8 cellular contexts compared by ENCODE assay signal in genomic region chr17:7136266-7136877, GRCh38. TPM values are rescaled to one million over a fixed set of nuclear protein-coding genes. Genes with fewer than 3 reads are reported as not detected.
DNase-seq lines count a peak whose midpoint lies in the region; ATAC-seq, FAIRE-seq and TF ChIP-seq lines count a peak whose summit lies in the region.

No MANE protein-coding gene starts in this region.

- TF ChIP-seq EP300 in A549 (IDR thresholded peaks at IDR 0.05): no peak

- H3K27ac Mint-ChIP-seq in activated CD4-positive, alpha-beta memory T cell treated with anti-CD3 and anti-CD28 coated beads, Interleukin-2, amount 10 ng/mL, durations not matched to agents 7 days and 5 days: no peak overlapping the region
- no peak overlapping the region for H3K27ac Mint-ChIP-seq in mesothelial cell of epicardium

- no peaks in the 10 kb centered on the region for H3K9me3 Mint-ChIP-seq in activated CD4-positive, alpha-beta memory T cell treated with anti-CD3 and anti-CD28 coated beads, Interleukin-2, amount 10 ng/mL, durations not matched to agents 7 days and 5 days
- H3K9me3 Mint-ChIP-seq in mesothelial cell of epicardium: no peaks in the 10 kb centered on the region

- H3K4me1 ChIP-seq in A549: peaks cover 4% of the 10 kb centered on the region; the same call in 2 of the 3 replicates

- H3K4me1 Mint-ChIP-seq in activated CD4-positive, alpha-beta memory T cell treated with anti-CD3 and anti-CD28 coated beads, Interleukin-2, amount 10 ng/mL, durations not matched to agents 7 days and 5 days: peaks cover 20% of the 10 kb centered on the region
- peaks cover 33% of the 10 kb centered on the region for H3K4me1 Mint-ChIP-seq in mesothelial cell of epicardium

- H3K4me3 Mint-ChIP-seq in activated CD4-positive, alpha-beta memory T cell treated with anti-CD3 and anti-CD28 coated beads, Interleukin-2, amount 10 ng/mL, durations not matched to agents 7 days and 5 days: no peak overlapping the region
- peak overlapping the region; percentile 30 for H3K4me3 Mint-ChIP-seq in mesothelial cell of epicardium

- peak overlapping the region; percentile 68 for H3K4me2 ChIP-seq in A549

- no peak for TF ChIP-seq POLR2A in A549 (IDR thresholded peaks at IDR 0.05; ENCODE audit: low read length)

- peak; percentile 96 for FAIRE-seq in A549 (lab: Jason Lieb, UNC)

- peaks cover 18% of the 10 kb centered on the region for H3K27me3 Mint-ChIP-seq in activated CD4-positive, alpha-beta memory T cell treated with anti-CD3 and anti-CD28 coated beads, Interleukin-2, amount 10 ng/mL, durations not matched to agents 7 days and 5 days
- peaks cover 9% of the 10 kb centered on the region for H3K27me3 Mint-ChIP-seq in mesothelial cell of epicardium (ENCODE audit: low read depth)

- DNase-seq in A549 (ENCODE audit: low read depth in 1 of 2, low spot score in 1 of 2): peak; percentile 72 to 77
- peak; percentile 36 for DNase-seq in GM19238 (ENCODE audit: insufficient read length, low spot score)
- DNase-seq in NCI-H748 treated with DMSO at 0.1 percent for 48 hours (lab: John Stamatoyannopoulos, UW): peak; percentile 60
- DNase-seq in activated CD4-positive, alpha-beta memory T cell treated with anti-CD3 and anti-CD28 coated beads, Interleukin-2, amount 10 ng/mL, durations not matched to agents 7 days and 5 days: peak; percentile 77
- DNase-seq in effector CD4-positive, alpha-beta T cell: peak; percentile 79
- DNase-seq in mesothelial cell of epicardium (ENCODE audit: low spot score in 2 of 2, unreplicated experiment in 2 of 2): peak; percentile 56 to 80
- peak; percentile 57 to 68 for DNase-seq in stimulated activated CD8-positive, alpha-beta memory T cell treated with anti-CD3 and anti-CD28 coated beads, Interleukin-2, amount 100 ng/mL, for 1 hour (ENCODE audit: low read depth in 2 of 2)

- ATAC-seq in A549 (peak; percentile 60 to 73; a peak in 3 of 6 replicates), GM18858 (IDR thresholded peaks at IDR 0.05; ENCODE audit: unreplicated experiment) (no peak)

- peak overlapping the region; percentile 19 to 73 for H3K27ac ChIP-seq in A549

- 9% methylated on average over 9 of the region's 9 CpGs for WGBS in A549 (ENCODE audit: missing lambda C conversion rate)

- peak overlapping the region; percentile 31 for H3K4me3 ChIP-seq in A549

- TF ChIP-seq CTCF in A549 (IDR thresholded peaks at IDR 0.05) (peak; percentile 99), mesothelial cell of epicardium (IDR thresholded peaks at IDR 0.05; ENCODE audit: unreplicated experiment) (peak; percentile 86)

- POLR2A ChIA-PET in A549 (lab: Yijun Ruan, JAX): interaction anchor here (1.0 to 1.6 kb wide), 2 partner anchors 85 to 101 kb away, joined by 4 to 5 read pairs; partner anchors contain the start of gene SLC16A13
- POLR2A ChIA-PET in activated CD4-positive, alpha-beta memory T cell treated with anti-CD3 and anti-CD28 coated beads, Interleukin-2, amount 10 ng/mL, durations not matched to agents 7 days and 5 days (lab: Charles Lee): interaction anchor here (1.4 kb wide), 1 partner anchor 91 kb away, joined by 10 read pairs; no protein-coding TSS in a partner anchor

- TF ChIP-seq RAD21 in A549 (conservative IDR thresholded peaks at IDR 0.05 in 1 of 2, IDR thresholded peaks at IDR 0.05 in 1 of 2): peak; percentile 99

- no peaks in the 10 kb centered on the region for H3K9me3 ChIP-seq in A549

- CTCF ChIA-PET in A549 (lab: Yijun Ruan, JAX): interaction anchor here (0.5 to 45.7 kb wide), 44 partner anchors 8 to 301 kb away, joined by 3 to 1477 read pairs (median 4); partner anchors contain the start of genes ASGR1, ASGR2, CLEC10A and SLC16A11
- CTCF ChIA-PET in activated CD4-positive, alpha-beta memory T cell treated with anti-CD3 and anti-CD28 coated beads, Interleukin-2, amount 10 ng/mL, durations not matched to agents 7 days and 5 days (lab: Charles Lee): interaction anchor here (0.5 to 10.9 kb wide), 17 partner anchors 10 to 872 kb away, joined by 3 to 290 read pairs (median 4); partner anchors contain the start of genes CLEC10A, SLC16A11 and SLC16A13

- no peaks in the 10 kb centered on the region for H3K36me3 Mint-ChIP-seq in activated CD4-positive, alpha-beta memory T cell treated with anti-CD3 and anti-CD28 coated beads, Interleukin-2, amount 10 ng/mL, durations not matched to agents 7 days and 5 days (ENCODE audit: low read depth)
- no peaks in the 10 kb centered on the region for H3K36me3 Mint-ChIP-seq in mesothelial cell of epicardium

TF ChIP-seq in A549, 52 proteins besides CTCF, POLR2A, EP300 and RAD21:
- peak; percentile 35; the same call in 1 of the 2 replicates for TF ChIP-seq HEYL (CRISPR knock-in tag; IDR thresholded peaks at IDR 0.05)
- no peak for TF ChIP-seq HOXB13 (CRISPR knock-in tag; IDR thresholded peaks at IDR 0.05; ENCODE audit: low read depth)
- peak; percentile 99 for TF ChIP-seq SMC3 (IDR thresholded peaks at IDR 0.05)

RNA-seq across cellular contexts. Expression of gene ASGR2, which starts 21.8 kb away (rescaled TPM):
- polyA plus RNA-seq in A549 (2011; rRNA removed): 0.25 and 0.34 TPM in 2 replicates
- 0.10 and 0.11 TPM in 2 replicates for polyA plus RNA-seq in A549 (2012; cell fraction: cytosol; rRNA removed)
- polyA plus RNA-seq in A549 (2012; cell fraction: nucleus; rRNA removed): 0.06 and 0.31 TPM in 2 replicates
- 0.06 TPM in 1 of 3 replicates, not detected in the others for polyA plus RNA-seq in A549 (2017; fragmentation: RNase III; extraction: RNeasy Plus Mini Kit Qiagen cat#74134 plus additional on column Dnase treatment)
- not detected in 2 replicates for polyA minus RNA-seq in A549 (2011; rRNA and poly(A)+ RNA removed)
- not detected for total RNA-seq in activated CD4-positive, alpha-beta memory T cell treated with anti-CD3 and anti-CD28 coated beads, Interleukin-2, amount 10 ng/mL, durations not matched to agents 7 days and 5 days
- not detected in 3 replicates for total RNA-seq in mesothelial cell of epicardium

RNA-seq across cellular contexts. Expression of gene ASGR1, which starts 42.8 kb away (rescaled TPM):
- 2.6 and 3.4 TPM in 2 replicates for polyA plus RNA-seq in A549 (2011; rRNA removed)
- 1.2 and 1.6 TPM in 2 replicates for polyA plus RNA-seq in A549 (2012; cell fraction: cytosol; rRNA removed)
- polyA plus RNA-seq in A549 (2012; cell fraction: nucleus; rRNA removed): 6.4 and 7.0 TPM in 2 replicates
- 1.0 to 1.6 TPM (median 1.6 TPM) in 3 replicates for polyA plus RNA-seq in A549 (2017; fragmentation: RNase III; extraction: RNeasy Plus Mini Kit Qiagen cat#74134 plus additional on column Dnase treatment)
- polyA minus RNA-seq in A549 (2011; rRNA and poly(A)+ RNA removed): 2.1 TPM in 2 replicates
- under 1 TPM; 0.60 to 0.73 TPM for total RNA-seq in activated CD4-positive, alpha-beta memory T cell treated with anti-CD3 and anti-CD28 coated beads, Interleukin-2, amount 10 ng/mL, durations not matched to agents 7 days and 5 days
- total RNA-seq in mesothelial cell of epicardium: 15.9 to 19.7 TPM (median 16.5 TPM) in 3 replicates

RNA-seq across cellular contexts. Expression of gene CLEC10A, which starts 56.3 kb away (rescaled TPM):
- polyA plus RNA-seq in A549 (2011; rRNA removed) (not detected in 2 replicates), A549 (2017; fragmentation: RNase III; extraction: RNeasy Plus Mini Kit Qiagen cat#74134 plus additional on column Dnase treatment) (not detected in 3 replicates)
- not detected in 2 replicates for polyA plus RNA-seq in A549 (2012; cell fraction: cytosol; rRNA removed)
- not detected in 2 replicates for polyA plus RNA-seq in A549 (2012; cell fraction: nucleus; rRNA removed)
- not detected in 2 replicates for polyA minus RNA-seq in A549 (2011; rRNA and poly(A)+ RNA removed)
- not detected for total RNA-seq in activated CD4-positive, alpha-beta memory T cell treated with anti-CD3 and anti-CD28 coated beads, Interleukin-2, amount 10 ng/mL, durations not matched to agents 7 days and 5 days
- not detected in 3 replicates for total RNA-seq in mesothelial cell of epicardium
